20 cellular contexts compared by ENCODE assay signal in the genomic region with DNA sequence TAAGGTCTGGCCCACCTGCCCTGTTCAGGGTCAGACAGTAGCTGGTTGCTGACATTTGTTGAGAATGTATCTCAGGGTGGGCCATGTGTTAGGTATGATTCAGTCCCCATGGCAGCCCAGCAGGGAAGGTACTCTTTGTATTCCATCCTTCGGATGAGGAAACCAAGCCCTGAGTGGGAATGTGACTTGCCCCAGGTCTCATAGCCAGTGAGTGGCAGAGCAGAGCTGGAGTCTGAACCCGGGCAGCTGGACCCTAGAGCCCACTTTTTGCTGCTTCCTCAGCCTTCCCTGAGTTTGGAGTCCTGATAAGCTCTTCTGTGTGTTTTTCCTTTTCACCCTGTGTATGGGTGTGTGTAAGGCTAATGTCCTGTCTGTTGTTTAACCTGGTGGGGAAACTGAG. TPM values are rescaled to one million over a fixed set of nuclear protein-coding genes. Genes with fewer than 3 reads are reported as not detected.
A peak's percentile ranks its signal among the peaks of the same experiment; 100 is the strongest.
DNase-seq lines count a peak whose midpoint lies in the region; ATAC-seq, FAIRE-seq and TF ChIP-seq lines count a peak whose summit lies in the region.
"Had no signal": no experiment of that assay in that cellular context is flagged by ENCODE, and none has a peak within 500 bp of the region (broad histone marks: within the 10 kb centered on the region; RNA-seq: fewer than 3 reads in every experiment).

No MANE protein-coding gene starts in this region.

- peaks cover 61% of the 10 kb centered on the region for H3K36me3 ChIP-seq in effector memory CD4-positive, alpha-beta T cell (ENCODE audit: control insufficient read depth, insufficient read depth, low read length)

- peaks cover 9% of the 10 kb centered on the region for H3K36me3 Mint-ChIP-seq in chondrocyte (ENCODE audit: low read depth)
- H3K36me3 Mint-ChIP-seq in stimulated activated effector memory CD8-positive, alpha-beta T cell treated with anti-CD3 and anti-CD28 coated beads, Interleukin-12 subunit alpha, Interleukin-12 subunit beta, amount 100 ng/mL, for 72 hours = peaks cover 75% of the 10 kb centered on the region
- H3K36me3 Mint-ChIP-seq in activated CD4-positive, alpha-beta T cell treated with anti-CD3 and anti-CD28 coated beads, Interleukin-2, amount 10 ng/mL, durations not matched to agents 24 days and 14 days (ENCODE audit: low read depth) = peaks cover 28% of the 10 kb centered on the region
- H3K36me3 Mint-ChIP-seq in T-helper 17 cell (ENCODE audit: low read depth) = peaks cover 6% of the 10 kb centered on the region

- no peak for TF ChIP-seq POLR2A in GM12891 (IDR thresholded peaks at IDR 0.05; ENCODE audit: low read depth, low read length)

- H3K27ac ChIP-seq in effector memory CD4-positive, alpha-beta T cell (ENCODE audit: insufficient read depth, low read length, poor library complexity, severe bottlenecking) = no peak overlapping the region
- H3K27ac ChIP-seq: BLaER1 treated with 17β-estradiol and CSF1 and Interleukin-3, amounts not matched to agents 10 nM and 100 nM; GM23248 had no signal

- H3K27me3 ChIP-seq in effector memory CD4-positive, alpha-beta T cell (replicated peaks; ENCODE audit: control insufficient read depth, insufficient read depth, low read length, poor library complexity, severe bottlenecking) = no peaks in the 10 kb centered on the region

- intact Hi-C loops in activated CD4-positive, alpha-beta T cell treated with anti-CD3 and anti-CD28 coated beads, Interleukin-2, amount 10 ng/mL, durations not matched to agents 24 days and 14 days (cut with micrococcal nuclease) = no loop called here

- FAIRE-seq in GM12891 (lab: Jason Lieb, UNC) = peak; percentile 26
- FAIRE-seq: GM19239, H54, HepG2 had no signal

- no peaks in the 10 kb centered on the region for H3K4me1 ChIP-seq in effector memory CD4-positive, alpha-beta T cell (ENCODE audit: control insufficient read depth, insufficient read depth, low read length, poor library complexity, severe bottlenecking)
- H3K4me1 ChIP-seq: BLaER1 treated with 17β-estradiol and CSF1 and Interleukin-3, amounts not matched to agents 10 nM and 100 nM had no signal

- no peaks in the 10 kb centered on the region for H3K9me3 ChIP-seq in effector memory CD4-positive, alpha-beta T cell (ENCODE audit: control insufficient read depth, low read length)
- H3K9me3 ChIP-seq in T-helper 17 cell (ENCODE audit: control insufficient read depth, low read length, poor library complexity, severe bottlenecking) = no peaks in the 10 kb centered on the region
- H3K9me3 ChIP-seq: BLaER1 treated with 17β-estradiol and CSF1 and Interleukin-3, amounts not matched to agents 10 nM and 100 nM had no signal

- H3K4me3 Mint-ChIP-seq in chondrocyte (ENCODE audit: unreplicated experiment) (no peak overlapping the region), T-helper 17 cell (no peak overlapping the region)
- H3K4me3 Mint-ChIP-seq in stimulated activated effector memory CD8-positive, alpha-beta T cell treated with anti-CD3 and anti-CD28 coated beads, Interleukin-12 subunit alpha, Interleukin-12 subunit beta, amount 100 ng/mL, for 72 hours = no peak overlapping the region
- no peak overlapping the region for H3K4me3 Mint-ChIP-seq in activated CD4-positive, alpha-beta T cell treated with anti-CD3 and anti-CD28 coated beads, Interleukin-2, amount 10 ng/mL, durations not matched to agents 24 days and 14 days
- H3K4me3 Mint-ChIP-seq: B cell; CD8-positive, alpha-beta T cell; HFFc6 had no signal

- no peak for ATAC-seq in stimulated activated effector memory CD8-positive, alpha-beta T cell treated with anti-CD3 and anti-CD28 coated beads, Interleukin-12 subunit alpha, Interleukin-12 subunit beta, amount 100 ng/mL, for 72 hours
- no peak for ATAC-seq in T-helper 17 cell
- ATAC-seq: CD8-positive, alpha-beta T cell; HCT116; HepG2 had no signal

- H3K4me3 ChIP-seq in effector memory CD4-positive, alpha-beta T cell (ENCODE audit: insufficient read depth, low read depth, low read length, poor library complexity, severe bottlenecking) = no peak overlapping the region
- H3K4me3 ChIP-seq: BLaER1 treated with 17β-estradiol and CSF1 and Interleukin-3, amounts not matched to agents 10 nM and 100 nM; GM23248 had no signal

- H3K27me3 Mint-ChIP-seq in chondrocyte (ENCODE audit: low read depth) (no peaks in the 10 kb centered on the region), T-helper 17 cell (no peaks in the 10 kb centered on the region)
- no peaks in the 10 kb centered on the region for H3K27me3 Mint-ChIP-seq in activated CD4-positive, alpha-beta T cell treated with anti-CD3 and anti-CD28 coated beads, Interleukin-2, amount 10 ng/mL, durations not matched to agents 24 days and 14 days
- H3K27me3 Mint-ChIP-seq: B cell had no signal

- no peak overlapping the region for H3K27ac Mint-ChIP-seq in chondrocyte (ENCODE audit: unreplicated experiment)
- H3K27ac Mint-ChIP-seq in stimulated activated effector memory CD8-positive, alpha-beta T cell treated with anti-CD3 and anti-CD28 coated beads, Interleukin-12 subunit alpha, Interleukin-12 subunit beta, amount 100 ng/mL, for 72 hours = peak overlapping the region; percentile 54
- no peak overlapping the region for H3K27ac Mint-ChIP-seq in activated CD4-positive, alpha-beta T cell treated with anti-CD3 and anti-CD28 coated beads, Interleukin-2, amount 10 ng/mL, durations not matched to agents 24 days and 14 days
- no peak overlapping the region for H3K27ac Mint-ChIP-seq in T-helper 17 cell
- H3K27ac Mint-ChIP-seq: B cell; CD8-positive, alpha-beta T cell; HFFc6 had no signal

- no peaks in the 10 kb centered on the region for H3K9me3 Mint-ChIP-seq in chondrocyte (ENCODE audit: low read depth)
- no peaks in the 10 kb centered on the region for H3K9me3 Mint-ChIP-seq in stimulated activated effector memory CD8-positive, alpha-beta T cell treated with anti-CD3 and anti-CD28 coated beads, Interleukin-12 subunit alpha, Interleukin-12 subunit beta, amount 100 ng/mL, for 72 hours
- H3K9me3 Mint-ChIP-seq in activated CD4-positive, alpha-beta T cell treated with anti-CD3 and anti-CD28 coated beads, Interleukin-2, amount 10 ng/mL, durations not matched to agents 24 days and 14 days = no peaks in the 10 kb centered on the region
- H3K9me3 Mint-ChIP-seq: CD8-positive, alpha-beta T cell; HFFc6 had no signal

- TF ChIP-seq CTCF in chondrocyte (IDR thresholded peaks at IDR 0.05) = no peak

- DNase-seq in GM12891 (ENCODE audit: insufficient read length, low spot score) (no peak), chondrocyte (ENCODE audit: low spot score) (peak; percentile 11), mesenteric fat pad (ENCODE audit: low spot score) (peak; percentile 47), T-helper 17 cell (no peak), HPDE6-E6E7 (ENCODE audit: extremely low spot score) (no peak)
- no peak for DNase-seq in stimulated activated effector memory CD8-positive, alpha-beta T cell treated with anti-CD3 and anti-CD28 coated beads, Interleukin-12 subunit alpha, Interleukin-12 subunit beta, amount 100 ng/mL, for 72 hours (ENCODE audit: low spot score in 2 of 2)
- DNase-seq in effector memory CD4-positive, alpha-beta T cell = no peak
- DNase-seq in activated CD4-positive, alpha-beta T cell treated with anti-CD3 and anti-CD28 coated beads, Interleukin-2, amount 10 ng/mL, durations not matched to agents 24 days and 14 days = no peak
- DNase-seq: Calu3, DMS79 treated with DMSO at 0.1 percent for 48 hours, GF-D8, GM23248, HFFc6 had no signal

- H3K4me1 Mint-ChIP-seq in chondrocyte (ENCODE audit: low read depth) (no peaks in the 10 kb centered on the region), T-helper 17 cell (no peaks in the 10 kb centered on the region)
- H3K4me1 Mint-ChIP-seq in stimulated activated effector memory CD8-positive, alpha-beta T cell treated with anti-CD3 and anti-CD28 coated beads, Interleukin-12 subunit alpha, Interleukin-12 subunit beta, amount 100 ng/mL, for 72 hours = peaks cover 14% of the 10 kb centered on the region
- H3K4me1 Mint-ChIP-seq in activated CD4-positive, alpha-beta T cell treated with anti-CD3 and anti-CD28 coated beads, Interleukin-2, amount 10 ng/mL, durations not matched to agents 24 days and 14 days = no peaks in the 10 kb centered on the region
- H3K4me1 Mint-ChIP-seq: B cell had no signal

TF ChIP-seq in GM12891, 5 proteins besides CTCF, POLR2A, EP300 and RAD21:
- TF ChIP-seq POLR2AphosphoS5 (IDR thresholded peaks at IDR 0.05; ENCODE audit: low read depth, low read length) (no peak), SPI1 (IDR thresholded peaks at IDR 0.05; ENCODE audit: low read depth, low read length) (no peak), TAF1 (IDR thresholded peaks at IDR 0.05; ENCODE audit: low read depth, low read length) (no peak), PAX5 (IDR thresholded peaks at IDR 0.05; ENCODE audit: insufficient read depth, low read length, severe bottlenecking) (no peak), POU2F2 (IDR thresholded peaks at IDR 0.05; ENCODE audit: low read depth, low read length) (no peak)

RNA-seq across cellular contexts. Expression of gene UBA1, which starts 21.6 kb away (rescaled TPM):
- 126 TPM for polyA plus RNA-seq in GM12891 (2012; ENCODE audit: low read depth, missing spikeins)
- total RNA-seq in chondrocyte (299 to 312 TPM (median 311 TPM) in 3 replicates), mesenteric fat pad (189 TPM), T-helper 17 cell (100 to 1,000 TPM; 109 to 112 TPM)
- 233 and 246 TPM in 2 replicates for total RNA-seq in activated CD4-positive, alpha-beta T cell treated with anti-CD3 and anti-CD28 coated beads, Interleukin-2, amount 10 ng/mL, durations not matched to agents 24 days and 14 days

RNA-seq across cellular contexts. Expression of gene RBM10, which starts 27.0 kb away (rescaled TPM):
- polyA plus RNA-seq in GM12891 (2012; ENCODE audit: low read depth, missing spikeins) = 30.0 TPM
- total RNA-seq in chondrocyte = 29.0 to 36.3 TPM (median 29.6 TPM) in 3 replicates
- total RNA-seq in mesenteric fat pad = 23.6 TPM
- total RNA-seq in activated CD4-positive, alpha-beta T cell treated with anti-CD3 and anti-CD28 coated beads, Interleukin-2, amount 10 ng/mL, durations not matched to agents 24 days and 14 days = 64.3 and 64.6 TPM in 2 replicates
- total RNA-seq in T-helper 17 cell = 10 to 100 TPM; 33.0 to 36.5 TPM

RNA-seq across cellular contexts. Expression of gene NDUFB11, which starts 27.5 kb away (rescaled TPM):
- 99.7 TPM for polyA plus RNA-seq in GM12891 (2012; ENCODE audit: low read depth, missing spikeins)
- total RNA-seq in chondrocyte (60.7 to 65.4 TPM (median 60.8 TPM) in 3 replicates), mesenteric fat pad (58.6 TPM), T-helper 17 cell (10 to 100 TPM; 55.4 to 55.6 TPM)
- 86.8 and 89.5 TPM in 2 replicates for total RNA-seq in activated CD4-positive, alpha-beta T cell treated with anti-CD3 and anti-CD28 coated beads, Interleukin-2, amount 10 ng/mL, durations not matched to agents 24 days and 14 days

RNA-seq across cellular contexts. Expression of gene CDK16, which starts 46.5 kb away (rescaled TPM):
- polyA plus RNA-seq in GM12891 (2012; ENCODE audit: low read depth, missing spikeins) = 30.9 TPM
- 172 to 183 TPM (median 179 TPM) in 3 replicates for total RNA-seq in chondrocyte
- total RNA-seq in mesenteric fat pad = 80.6 TPM
- 66.3 and 70.2 TPM in 2 replicates for total RNA-seq in activated CD4-positive, alpha-beta T cell treated with anti-CD3 and anti-CD28 coated beads, Interleukin-2, amount 10 ng/mL, durations not matched to agents 24 days and 14 days
- total RNA-seq in T-helper 17 cell = 100 to 1,000 TPM; 123 to 145 TPM

Comparison
In these comparisons a context has a peak if more than half of its experiments do, and no peak if none do; other contexts are left out.
1. DNase-seq: peak in chondrocyte (single experiment) and mesenteric fat pad (single experiment); none in GM12891 (single experiment), stimulated activated effector memory CD8-positive, alpha-beta T cell treated with anti-CD3 and anti-CD28 coated beads, Interleukin-12 subunit alpha, Interleukin-12 subunit beta, amount 100 ng/mL, for 72 hours (0 of 2), effector memory CD4-positive, alpha-beta T cell (0 of 3), activated CD4-positive, alpha-beta T cell treated with anti-CD3 and anti-CD28 coated beads, Interleukin-2, amount 10 ng/mL, durations not matched to agents 24 days and 14 days (single experiment), T-helper 17 cell (0 of 3) and HPDE6-E6E7 (single experiment).